1 cellular context compared by ENCODE assay signal in genomic region chr11:57320719-57321387, GRCh38.
A peak's percentile ranks its signal among the peaks of the same experiment; 100 is the strongest.
TF ChIP-seq lines count a peak whose summit lies in the region.

No MANE protein-coding gene starts in this region.

TF ChIP-seq in HepG2, 621 proteins besides CTCF, POLR2A, EP300 and RAD21 (continued from another document and continues in another):
- no peak for TF ChIP-seq AFF4 (CRISPR knock-in tag; IDR thresholded peaks at IDR 0.05)
- TF ChIP-seq ZNF362 (CRISPR knock-in tag; IDR thresholded peaks at IDR 0.05; ENCODE audit: borderline replicate concordance) = peak; percentile 86
- no peak for TF ChIP-seq MTA3 (CRISPR knock-in tag; IDR thresholded peaks at IDR 0.05)
- TF ChIP-seq ZXDC (CRISPR knock-in tag; IDR thresholded peaks at IDR 0.05) = no peak
- TF ChIP-seq HOMEZ (CRISPR knock-in tag; IDR thresholded peaks at IDR 0.05; ENCODE audit: low read depth) = 0 out of 2 replicates have a peak, but pooled peaks have one; percentile 20
- TF ChIP-seq ZNF574 (CRISPR knock-in tag; IDR thresholded peaks at IDR 0.05) = 0 out of 2 replicates have a peak, but pooled peaks have one; percentile 32
- no peak for TF ChIP-seq SRF (IDR thresholded peaks at IDR 0.05; ENCODE audit: low read depth, low read length)
- TF ChIP-seq KLF15 (CRISPR knock-in tag; IDR thresholded peaks at IDR 0.05; ENCODE audit: borderline replicate concordance) = no peak
- TF ChIP-seq ZNF530 (CRISPR knock-in tag; IDR thresholded peaks at IDR 0.05; ENCODE audit: low read depth) = no peak
- 0 out of 2 replicates have a peak, but pooled peaks have one; percentile 37 for TF ChIP-seq ZNF556 (CRISPR knock-in tag; IDR thresholded peaks at IDR 0.05; ENCODE audit: borderline replicate concordance)
- no peak for TF ChIP-seq ZNF768 (CRISPR knock-in tag; IDR thresholded peaks at IDR 0.05)
- no peak for TF ChIP-seq ZNF703 (CRISPR knock-in tag; IDR thresholded peaks at IDR 0.05; ENCODE audit: borderline replicate concordance)
- no peak for TF ChIP-seq FOXP1 (IDR thresholded peaks at IDR 0.05)
- TF ChIP-seq FOXP1 (CRISPR knock-in tag; IDR thresholded peaks at IDR 0.05) = no peak
- TF ChIP-seq ZNF34 (CRISPR knock-in tag; IDR thresholded peaks at IDR 0.05; ENCODE audit: borderline replicate concordance) = 0 out of 2 replicates have a peak, but pooled peaks have one; percentile 39
- TF ChIP-seq CC2D1A (CRISPR knock-in tag; IDR thresholded peaks at IDR 0.05) = no peak
- TF ChIP-seq ZNF251 (CRISPR knock-in tag; IDR thresholded peaks at IDR 0.05) = no peak
- no peak for TF ChIP-seq NR2F6 (IDR thresholded peaks at IDR 0.05)
- TF ChIP-seq NR2F6 (CRISPR knock-in tag; IDR thresholded peaks at IDR 0.05) = no peak
- no peak for TF ChIP-seq ZNF83 (CRISPR knock-in tag; IDR thresholded peaks at IDR 0.05; ENCODE audit: borderline replicate concordance)
- no peak for TF ChIP-seq MAFK (conservative IDR thresholded peaks at IDR 0.05 in 1 of 2, IDR thresholded peaks at IDR 0.05 in 1 of 2; ENCODE audit: low read length in 2 of 2)
- 0 out of 2 replicates have a peak, but pooled peaks have one; percentile 19 for TF ChIP-seq IRF2 (CRISPR knock-in tag; IDR thresholded peaks at IDR 0.05)
- TF ChIP-seq ZBTB1 (CRISPR knock-in tag; IDR thresholded peaks at IDR 0.05; ENCODE audit: borderline replicate concordance) = no peak
- TF ChIP-seq RORA (CRISPR knock-in tag; IDR thresholded peaks at IDR 0.05) = no peak
- no peak for TF ChIP-seq BCL3 (CRISPR knock-in tag; IDR thresholded peaks at IDR 0.05)
- no peak for TF ChIP-seq ELK4 (CRISPR knock-in tag; IDR thresholded peaks at IDR 0.05; ENCODE audit: borderline replicate concordance)
- TF ChIP-seq ZNF318 (CRISPR knock-in tag; IDR thresholded peaks at IDR 0.05) = no peak
- TF ChIP-seq PHF21A (CRISPR knock-in tag; IDR thresholded peaks at IDR 0.05) = peak; percentile 22; the same call in 1 of the 2 replicates
- no peak for TF ChIP-seq ZNF350 (CRISPR knock-in tag; IDR thresholded peaks at IDR 0.05; ENCODE audit: borderline replicate concordance, low read depth)
- no peak for TF ChIP-seq HOXA9 (CRISPR knock-in tag; IDR thresholded peaks at IDR 0.05; ENCODE audit: borderline replicate concordance)
- TF ChIP-seq STAG1 (CRISPR knock-in tag; IDR thresholded peaks at IDR 0.05) = no peak
